ENCODE assay signal across 8 cellular contexts in the genomic region with DNA sequence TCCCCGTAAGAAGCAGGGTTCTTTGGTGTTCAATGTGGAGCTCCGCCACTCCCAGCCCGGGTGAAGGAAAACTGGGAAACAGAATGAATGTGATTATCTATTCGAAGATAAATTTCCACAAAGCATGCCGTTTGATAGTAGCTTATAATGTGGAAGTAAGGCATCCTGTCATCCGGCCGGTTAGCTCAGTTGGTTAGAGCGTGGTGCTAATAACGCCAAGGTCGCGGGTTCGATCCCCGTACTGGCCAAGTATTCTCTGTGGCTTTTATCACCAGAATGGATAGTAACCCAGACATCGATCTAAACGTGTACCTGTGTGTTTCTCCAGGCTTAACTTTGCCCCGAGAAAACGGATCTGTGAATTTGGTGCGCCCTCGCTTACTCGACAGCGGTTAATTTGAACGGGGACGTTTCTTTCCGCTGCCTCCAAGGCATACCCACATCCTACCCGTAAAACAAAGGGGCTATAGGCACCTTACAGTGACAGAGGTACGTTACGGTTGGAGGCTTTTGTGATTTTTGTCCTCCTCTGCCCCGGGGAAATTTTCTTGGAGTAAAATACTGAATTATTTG.
DNase-seq lines count a peak whose midpoint lies in the region; ATAC-seq and TF ChIP-seq lines count a peak whose summit lies in the region.

No MANE protein-coding gene starts in this region.

- H3K27ac Mint-ChIP-seq in activated T-cell treated with anti-CD3 and anti-CD28 coated beads, Interleukin-2, amount 50 U/mL, for 72 hours: peak overlapping the region; percentile 99
- H3K27ac Mint-ChIP-seq in neural progenitor cell: peak overlapping the region; percentile 99

- peak overlapping the region; percentile 77 for H3K4me2 ChIP-seq in neural progenitor cell

- H3K27me3 Mint-ChIP-seq in activated T-cell treated with anti-CD3 and anti-CD28 coated beads, Interleukin-2, amount 50 U/mL, for 72 hours (ENCODE audit: low read depth): peaks cover 7% of the 10 kb centered on the region
- peaks cover 29% of the 10 kb centered on the region for H3K27me3 Mint-ChIP-seq in neural progenitor cell (ENCODE audit: insufficient read depth, low read depth)

- peak overlapping the region; percentile 86 for H2AFZ ChIP-seq in neural progenitor cell (replicated peaks)

- 1 to 5% (median 4%) methylated on average over 27 to 28 of the region's 28 CpGs for WGBS in stomach, 5 donors

- H3K4me1 ChIP-seq in Peyer's patch: peaks cover 0 to 5% (median 0%) of the 10 kb centered on the region in 4 donors
- H3K4me1 ChIP-seq in neural progenitor cell: no peaks in the 10 kb centered on the region
- peaks cover 7 to 15% (median 11%) of the 10 kb centered on the region in 4 donors for H3K4me1 ChIP-seq in stomach

- H3F3A ChIP-seq in neural progenitor cell (ENCODE audit: low read depth): peaks cover 39% of the 10 kb centered on the region

- no peak for TF ChIP-seq EP300 in stomach (IDR thresholded peaks at IDR 0.05)

- H3K9me3 Mint-ChIP-seq in activated T-cell treated with anti-CD3 and anti-CD28 coated beads, Interleukin-2, amount 50 U/mL, for 72 hours: no peaks in the 10 kb centered on the region
- H3K9me3 Mint-ChIP-seq in neural progenitor cell: peaks cover 13% of the 10 kb centered on the region

- peaks cover 22% of the 10 kb centered on the region for H3K4me1 Mint-ChIP-seq in activated T-cell treated with anti-CD3 and anti-CD28 coated beads, Interleukin-2, amount 50 U/mL, for 72 hours (ENCODE audit: low read depth)
- H3K4me1 Mint-ChIP-seq in neural progenitor cell: peaks cover 17% of the 10 kb centered on the region

- peak overlapping the region; percentile 60 for H3K27ac ChIP-seq in KOPT-K1 (ENCODE audit: low read depth, low read length, poor library complexity, severe bottlenecking)
- H3K27ac ChIP-seq in Peyer's patch: peak overlapping the region; percentile 13 to 59 (median 46)
- H3K27ac ChIP-seq in neural progenitor cell: no peak overlapping the region
- H3K27ac ChIP-seq in stomach: peak overlapping the region in 3 of 5 donors; percentile 18 to 47 (median 47)

- no peaks in the 10 kb centered on the region for H3K36me3 ChIP-seq in KOPT-K1 (ENCODE audit: insufficient read depth, low read length)
- no peaks in the 10 kb centered on the region for H3K36me3 ChIP-seq in Peyer's patch
- no peaks in the 10 kb centered on the region for H3K36me3 ChIP-seq in neural progenitor cell
- H3K36me3 ChIP-seq in stomach: no peaks in the 10 kb centered on the region

- no peak overlapping the region for H3K9ac ChIP-seq in neural progenitor cell

- H3K9me3 ChIP-seq in KOPT-K1 (ENCODE audit: insufficient read depth, low read length, poor library complexity, severe bottlenecking) (no peaks in the 10 kb centered on the region), Peyer's patch (no peaks in the 10 kb centered on the region), neural progenitor cell (ENCODE audit: low read depth) (no peaks in the 10 kb centered on the region), stomach (peaks cover 0 to 17% (median 9%) of the 10 kb centered on the region in 4 donors)

- H3K4me3 ChIP-seq in Peyer's patch: peak overlapping the region; percentile 46 to 60 (median 51)
- H3K4me3 ChIP-seq in fibroblast of the aortic adventitia (ENCODE audit: low read depth, low read length): peak overlapping the region; percentile 69
- H3K4me3 ChIP-seq in neural progenitor cell: peak overlapping the region; percentile 79
- peak overlapping the region; percentile 41 to 47 (median 45) for H3K4me3 ChIP-seq in stomach

- H3K4me3 Mint-ChIP-seq in activated T-cell treated with anti-CD3 and anti-CD28 coated beads, Interleukin-2, amount 50 U/mL, for 72 hours: peak overlapping the region; percentile 88 to 96
- peak overlapping the region; percentile 99 for H3K4me3 Mint-ChIP-seq in neural progenitor cell

- H3K36me3 Mint-ChIP-seq in activated T-cell treated with anti-CD3 and anti-CD28 coated beads, Interleukin-2, amount 50 U/mL, for 72 hours (ENCODE audit: insufficient read depth in 2 of 2): no peaks in the 10 kb centered on the region
- no peaks in the 10 kb centered on the region for H3K36me3 Mint-ChIP-seq in neural progenitor cell

- TF ChIP-seq CTCF in Peyer's patch (IDR thresholded peaks at IDR 0.05) (no peak), fibroblast of the aortic adventitia (IDR thresholded peaks at IDR 0.05; ENCODE audit: insufficient read depth, low read length) (no peak), neural progenitor cell (IDR thresholded peaks at IDR 0.05) (no peak), stomach (IDR thresholded peaks at IDR 0.05) (no peak)

- DNase-seq in DMS 273 (lab: John Stamatoyannopoulos, UW; ENCODE audit: unreplicated experiment) (peak; percentile 96), Peyer's patch (peak; percentile 79 to 93 (median 82)), fibroblast of the aortic adventitia (ENCODE audit: low read depth) (peak; percentile 89), neural progenitor cell (ENCODE audit: low spot score) (peak; percentile 91), stomach (peak; percentile 67)
- DNase-seq in activated T-cell treated with anti-CD3 and anti-CD28 coated beads, Interleukin-2, amount 50 U/mL, for 72 hours: peak; percentile 77 to 85

- H3K79me2 ChIP-seq in neural progenitor cell (ENCODE audit: low read depth): no peaks in the 10 kb centered on the region

- no peaks in the 10 kb centered on the region for H3K27me3 ChIP-seq in Peyer's patch
- H3K27me3 ChIP-seq in neural progenitor cell: peaks cover 16% of the 10 kb centered on the region
- H3K27me3 ChIP-seq in stomach: peaks cover 0 to 45% (median 4%) of the 10 kb centered on the region in 3 donors

- intact Hi-C loops in stomach (cut with DNase I; ENCODE audit: low total_unique reads): no loop called here

- TF ChIP-seq POLR2A in Peyer's patch (IDR thresholded peaks at IDR 0.05): no peak
- no peak for TF ChIP-seq POLR2A in stomach (IDR thresholded peaks at IDR 0.05)

- no peaks in the 10 kb centered on the region for H4K20me1 ChIP-seq in neural progenitor cell (ENCODE audit: low read depth)

- peak; percentile 59 for ATAC-seq in GM21786 (IDR thresholded peaks at IDR 0.05; ENCODE audit: unreplicated experiment)
- ATAC-seq in activated T-cell treated with anti-CD3 and anti-CD28 coated beads, Interleukin-2, amount 50 U/mL, for 72 hours (replicated peaks in 1 of 2): peak; percentile 85 to 87
